13 cellular contexts compared by ENCODE assay signal in the genomic region with DNA sequence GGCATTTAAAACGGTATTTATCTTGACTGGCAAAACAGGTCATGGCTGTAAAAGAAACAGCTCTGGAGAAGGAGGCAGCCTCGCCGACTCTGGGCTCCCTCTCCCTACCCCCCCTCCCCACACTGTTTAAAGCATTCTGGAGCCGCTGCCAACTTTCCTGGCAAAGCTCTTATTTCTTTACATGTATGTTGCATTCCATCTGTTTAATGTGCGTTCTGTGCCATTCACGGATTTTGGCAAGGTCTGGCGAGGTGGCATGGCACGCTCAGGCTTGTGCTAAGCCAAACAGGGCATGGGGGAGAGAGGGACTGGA. TPM values are rescaled to one million over a fixed set of nuclear protein-coding genes. Genes with fewer than 3 reads are reported as not detected.
DNase-seq lines count a peak whose midpoint lies in the region; ATAC-seq, FAIRE-seq and TF ChIP-seq lines count a peak whose summit lies in the region.
"Had no signal": no experiment of that assay in that cellular context is flagged by ENCODE, and none has a peak within 500 bp of the region (broad histone marks: within the 10 kb centered on the region; RNA-seq: fewer than 3 reads in every experiment).

No MANE protein-coding gene starts in this region.

- H3K4me1 ChIP-seq in aorta (ENCODE audit: control insufficient read depth in 1 of 2, insufficient read depth in 2 of 2, low read length in 2 of 2): peaks cover 3 to 7% of the 10 kb centered on the region in 2 donors

- H3K27ac ChIP-seq in coronary artery (peak overlapping the region; percentile 65 to 94), aorta (ENCODE audit: low read depth in 1 of 2, low read length in 2 of 2) (peak overlapping the region; percentile 87 to 96)

- DNase-seq in activated naive CD4-positive, alpha-beta T cell (lab: John Stamatoyannopoulos, UW): no peak
- DNase-seq in coronary artery (ENCODE audit: low spot score): no peak
- no peak for DNase-seq in aorta
- no peak for DNase-seq in urothelium cell line (ENCODE audit: low spot score)
- no peak for DNase-seq in central memory CD4-positive, alpha-beta T cell
- DNase-seq: activated CD4-positive, alpha-beta T cell treated with anti-CD3 and anti-CD28 coated beads, Interleukin-2, amount 50 U/mL, for 4 hours; activated naive CD4-positive, alpha-beta T cell treated with anti-CD3 and anti-CD28 coated beads, Interleukin-2, amount 50 U/mL, for 16 hours; hippocampal formation; spleen had no signal

- intact Hi-C loops in aorta (cut with DNase I): loop anchor here (2.0 to 5.0 kb wide), 3 partner anchors 42 to 114 kb away; partner anchors contain the start of gene MED13L (in 1 of the 2)

- no peaks in the 10 kb centered on the region for H3K27me3 ChIP-seq in aorta (ENCODE audit: control insufficient read depth in 1 of 2, insufficient read depth in 2 of 2, low read length in 1 of 2)
- H3K27me3 ChIP-seq: spleen had no signal

- no peak for FAIRE-seq in urothelium cell line (lab: Jason Lieb, UNC)
- FAIRE-seq: A204.1 had no signal

- no peaks in the 10 kb centered on the region for H3K36me3 Mint-ChIP-seq in activated naive CD4-positive, alpha-beta T cell treated with anti-CD3 and anti-CD28 coated beads, Interleukin-2, amount 50 U/mL, for 24 hours
- H3K36me3 Mint-ChIP-seq in nephron (ENCODE audit: low read depth): no peaks in the 10 kb centered on the region

- peaks cover 21% of the 10 kb centered on the region for H3K4me1 Mint-ChIP-seq in activated naive CD4-positive, alpha-beta T cell treated with anti-CD3 and anti-CD28 coated beads, Interleukin-2, amount 50 U/mL, for 24 hours
- peaks cover 39% of the 10 kb centered on the region for H3K4me1 Mint-ChIP-seq in nephron

- no peak overlapping the region for H3K4me3 Mint-ChIP-seq in activated naive CD4-positive, alpha-beta T cell treated with anti-CD3 and anti-CD28 coated beads, Interleukin-2, amount 50 U/mL, for 24 hours
- H3K4me3 Mint-ChIP-seq in nephron: no peak overlapping the region

- WGBS in aorta, 2 donors: 2 to 6% methylated on average over 8 of the region's 8 CpGs

- H3K27me3 Mint-ChIP-seq in activated naive CD4-positive, alpha-beta T cell treated with anti-CD3 and anti-CD28 coated beads, Interleukin-2, amount 50 U/mL, for 24 hours: no peaks in the 10 kb centered on the region
- peaks cover 6% of the 10 kb centered on the region for H3K27me3 Mint-ChIP-seq in nephron (ENCODE audit: low read depth)

- H3K4me3 ChIP-seq in coronary artery: peak overlapping the region; percentile 57
- H3K4me3 ChIP-seq in aorta (ENCODE audit: low read length in 2 of 2): no peak overlapping the region
- H3K4me3 ChIP-seq: spleen had no signal

- H3K9me3 Mint-ChIP-seq in activated naive CD4-positive, alpha-beta T cell treated with anti-CD3 and anti-CD28 coated beads, Interleukin-2, amount 50 U/mL, for 24 hours: no peaks in the 10 kb centered on the region
- H3K9me3 Mint-ChIP-seq in nephron: no peaks in the 10 kb centered on the region

- H3K27ac Mint-ChIP-seq in activated naive CD4-positive, alpha-beta T cell treated with anti-CD3 and anti-CD28 coated beads, Interleukin-2, amount 50 U/mL, for 24 hours: peak overlapping the region; percentile 63
- peak overlapping the region; percentile 57 to 91 (median 86) for H3K27ac Mint-ChIP-seq in nephron

- peak; percentile 24 for ATAC-seq in aorta (ENCODE audit: low FRiP score)
- no peak for ATAC-seq in HG03469 (IDR thresholded peaks at IDR 0.05; ENCODE audit: unreplicated experiment)

- no peaks in the 10 kb centered on the region for H3K36me3 ChIP-seq in aorta (ENCODE audit: control insufficient read depth in 1 of 2, insufficient read depth in 2 of 2, low read length in 1 of 2)
- H3K36me3 ChIP-seq: spleen had no signal

- TF ChIP-seq CTCF in coronary artery (IDR thresholded peaks at IDR 0.05) (no peak), nephron (IDR thresholded peaks at IDR 0.05; ENCODE audit: unreplicated experiment in 3 of 3) (no peak)

- no peaks in the 10 kb centered on the region for H3K9me3 ChIP-seq in aorta (ENCODE audit: control insufficient read depth, low read length)
- H3K9me3 ChIP-seq: spleen had no signal

RNA-seq across cellular contexts. Expression of gene MED13L, which starts 41.2 kb away (rescaled TPM):
- total RNA-seq in aorta: 100 to 1,000 TPM; 198 to 215 TPM
- 10 to 100 TPM; 16.7 to 30.1 TPM for polyA plus RNA-seq in aorta
